ENCODE assay signal across 15 cellular contexts in genomic region chr20:44552039-44552438, GRCh38. TPM values are rescaled to one million over a fixed set of nuclear protein-coding genes. Genes with fewer than 3 reads are reported as not detected.
DNase-seq lines count a peak whose midpoint lies in the region; ATAC-seq and TF ChIP-seq lines count a peak whose summit lies in the region.
"Had no signal": no experiment of that assay in that cellular context is flagged by ENCODE, and none has a peak within 500 bp of the region (broad histone marks: within the 10 kb centered on the region; RNA-seq: fewer than 3 reads in every experiment).

No MANE protein-coding gene starts in this region.

- H3K9me3 ChIP-seq in HEK293 (ENCODE audit: control insufficient read depth, insufficient read depth, low read depth, low read length) (no peaks in the 10 kb centered on the region), esophagus muscularis mucosa (no peaks in the 10 kb centered on the region), sigmoid colon (no peaks in the 10 kb centered on the region)
- H3K9me3 ChIP-seq: BLaER1 treated with 17β-estradiol and CSF1 and Interleukin-3, amounts not matched to agents 10 nM and 100 nM had no signal

- H3K4me3 ChIP-seq in HEK293 (ENCODE audit: low read depth, low read length): no peak overlapping the region
- H3K4me3 ChIP-seq in esophagus muscularis mucosa: no peak overlapping the region
- H3K4me3 ChIP-seq in sigmoid colon: no peak overlapping the region
- H3K4me3 ChIP-seq: BLaER1 treated with 17β-estradiol and CSF1 and Interleukin-3, amounts not matched to agents 10 nM and 100 nM; GM23338 had no signal

- POLR2A ChIA-PET in HEK293 (lab: Yijun Ruan, JAX): no interaction called here

- ATAC-seq in GM18505 (IDR thresholded peaks at IDR 0.05; ENCODE audit: unreplicated experiment): no peak
- ATAC-seq: GM23338 had no signal

- H3K36me3 ChIP-seq in HEK293 (ENCODE audit: control insufficient read depth in 2 of 2, insufficient read depth in 1 of 2, low read length in 2 of 2) (no peaks in the 10 kb centered on the region), esophagus muscularis mucosa (no peaks in the 10 kb centered on the region), sigmoid colon (no peaks in the 10 kb centered on the region)
- H3K36me3 ChIP-seq: BLaER1 treated with 17β-estradiol and CSF1 and Interleukin-3, amounts not matched to agents 10 nM and 100 nM had no signal

- WGBS in esophagus muscularis mucosa: 84% methylated on average over 4 of the region's 4 CpGs
- 86 to 88% methylated on average over 4 of the region's 4 CpGs for WGBS in sigmoid colon, 2 donors

- CTCF ChIA-PET in HEK293 (lab: Yijun Ruan, JAX): interaction anchor here (0.8 to 1.3 kb wide), 2 partner anchors 58 to 77 kb away, joined by 3 read pairs; partner anchors contain the start of gene TTPAL

- DNase-seq in OCI-M1 (lab: John Stamatoyannopoulos, UW) (peak; percentile 86), esophagus muscularis mucosa (ENCODE audit: extremely low spot score) (no peak), sigmoid colon (no peak), AG08396 (ENCODE audit: low spot score) (no peak), NCI-H524 treated with DMSO at 0.1 percent for 48 hours (lab: John Stamatoyannopoulos, UW) (no peak), DMS79 (lab: John Stamatoyannopoulos, UW) (no peak)
- DNase-seq: activated gamma-delta T cell, hippocampal formation, NCI-H1694 treated with DMSO at 0.1 percent for 48 hours, posterior cingulate gyrus had no signal

- peak overlapping the region; percentile 61; the same call in 1 of the 2 replicates for H3K27ac ChIP-seq in HEK293 (ENCODE audit: extremely low read depth, low read depth, low read length)
- H3K27ac ChIP-seq in esophagus muscularis mucosa (replicated peaks in 1 of 4): peak overlapping the region; percentile 82 to 91 (median 86)
- H3K27ac ChIP-seq in sigmoid colon: peak overlapping the region; percentile 73 to 92 (median 82)
- H3K27ac ChIP-seq: BLaER1 treated with 17β-estradiol and CSF1 and Interleukin-3, amounts not matched to agents 10 nM and 100 nM; VCaP had no signal

- intact Hi-C loops in esophagus muscularis mucosa (cut with DNase I): no loop called here
- intact Hi-C loops in sigmoid colon (cut with DNase I): no loop called here

- no peak for TF ChIP-seq POLR2A in esophagus muscularis mucosa (IDR thresholded peaks at IDR 0.05; ENCODE audit: low read depth)
- TF ChIP-seq POLR2A in sigmoid colon (IDR thresholded peaks at IDR 0.05): no peak
- TF ChIP-seq POLR2A in GM18505 (IDR thresholded peaks at IDR 0.05; ENCODE audit: borderline replicate concordance, extremely low read depth, insufficient read depth, insufficient read length): no peak

- H3K4me1 ChIP-seq in HEK293 (ENCODE audit: control insufficient read depth, insufficient read depth, low read length): peaks cover 25% of the 10 kb centered on the region
- peaks cover 31 to 86% (median 81%) of the 10 kb centered on the region in 4 donors for H3K4me1 ChIP-seq in esophagus muscularis mucosa
- peaks cover 0 to 91% (median 75%) of the 10 kb centered on the region in 4 donors for H3K4me1 ChIP-seq in sigmoid colon

- H3K27me3 ChIP-seq in esophagus muscularis mucosa: no peaks in the 10 kb centered on the region
- H3K27me3 ChIP-seq in sigmoid colon: no peaks in the 10 kb centered on the region
- H3K27me3 ChIP-seq: BLaER1 treated with 17β-estradiol and CSF1 and Interleukin-3, amounts not matched to agents 10 nM and 100 nM had no signal

- TF ChIP-seq EP300 in esophagus muscularis mucosa (IDR thresholded peaks at IDR 0.05): no peak
- no peak for TF ChIP-seq EP300 in sigmoid colon (IDR thresholded peaks at IDR 0.05)

- TF ChIP-seq CTCF in HEK293 (tag by site-specific recombination; IDR thresholded peaks at IDR 0.05): no peak
- no peak for TF ChIP-seq CTCF in esophagus muscularis mucosa (IDR thresholded peaks at IDR 0.05)
- no peak for TF ChIP-seq CTCF in sigmoid colon (IDR thresholded peaks at IDR 0.05)

TF ChIP-seq in HEK293, 187 proteins besides CTCF, POLR2A, EP300 and RAD21:
- TF ChIP-seq INSM2 (tag by site-specific recombination; IDR thresholded peaks at IDR 0.05) (no peak), ZNF302 (tag by site-specific recombination; IDR thresholded peaks at IDR 0.05; ENCODE audit: low read depth) (no peak), ZNF626 (tag by site-specific recombination; IDR thresholded peaks at IDR 0.05) (no peak), ZNF449 (tag by site-specific recombination; IDR thresholded peaks at IDR 0.05) (no peak), ZNF580 (tag by site-specific recombination; IDR thresholded peaks at IDR 0.05) (no peak)

RNA-seq across cellular contexts. Expression of gene SERINC3, which starts 30.2 kb away (rescaled TPM):
- 100 to 1,000 TPM; 121 to 175 (median 138) TPM for total RNA-seq in esophagus muscularis mucosa
- 100 to 1,000 TPM in 1 of 4 donors, 10 to 100 TPM in 3; 75.9 to 112 (median 88.8) TPM for total RNA-seq in sigmoid colon
- polyA plus RNA-seq in sigmoid colon: 10 to 100 TPM; 11.1 to 58.2 (median 21.0) TPM

RNA-seq across cellular contexts. Expression of gene PKIG, which starts 30.3 kb away (rescaled TPM):
- total RNA-seq in esophagus muscularis mucosa: 100 to 1,000 TPM; 305 to 398 (median 357) TPM
- 100 to 1,000 TPM; 348 to 511 (median 395) TPM for total RNA-seq in sigmoid colon
- 10 to 100 TPM; 43.9 to 78.4 (median 75.7) TPM for polyA plus RNA-seq in sigmoid colon
